Comparison of ENCODE assay signal across 21 cellular contexts in genomic region chr1:153939476-153939875, GRCh38. TPM values are rescaled to one million over a fixed set of nuclear protein-coding genes. Genes with fewer than 3 reads are reported as not detected.
DNase-seq lines count a peak whose midpoint lies in the region; ATAC-seq and TF ChIP-seq lines count a peak whose summit lies in the region.
"Had no signal": no experiment of that assay in that cellular context is flagged by ENCODE, and none has a peak within 500 bp of the region (broad histone marks: within the 10 kb centered on the region; RNA-seq: fewer than 3 reads in every experiment).

No MANE protein-coding gene starts in this region.

- peak overlapping the region; percentile 25 for H3K9ac ChIP-seq in neuronal stem cell (ENCODE audit: low read depth, low read length, poor library complexity)
- H3K9ac ChIP-seq: GM23248 had no signal

- no peak for ATAC-seq in upper lobe of right lung
- no peak for ATAC-seq in stimulated activated naive B cell treated with anti-CD40 and anti-IgM and Interleukin-4, amounts not matched to agents 10 μg/mL and 1 μg/mL and 100 μg/mL, for 72 hours (replicated peaks)
- ATAC-seq: GM12878 had no signal

- H3K4me1 ChIP-seq in neuronal stem cell (ENCODE audit: control insufficient read depth in 2 of 2, insufficient read depth in 1 of 2, low read depth in 1 of 2, low read length in 2 of 2) = no peaks in the 10 kb centered on the region
- peaks cover 9% of the 10 kb centered on the region for H3K4me1 ChIP-seq in upper lobe of right lung

- no peak for TF ChIP-seq CTCF in endothelial cell (IDR thresholded peaks at IDR 0.05; ENCODE audit: unreplicated experiment)
- TF ChIP-seq CTCF in upper lobe of right lung (IDR thresholded peaks at IDR 0.05) = no peak

- peaks cover 2% of the 10 kb centered on the region for H3K79me1 ChIP-seq in neuronal stem cell (ENCODE audit: low read depth, low read length)

- no peak overlapping the region for H3K4ac ChIP-seq in neuronal stem cell (ENCODE audit: low read length)

- no peak overlapping the region for H4K91ac ChIP-seq in neuronal stem cell (ENCODE audit: low read depth, low read length, poor library complexity)

- intact Hi-C loops in upper lobe of right lung (cut with DNase I) = no loop called here

- CTCF ChIA-PET in activated naive CD4-positive, alpha-beta T cell treated with anti-CD3 and anti-CD28 coated beads, Interleukin-2, amount 10 ng/mL, durations not matched to agents 7 days and 5 days (lab: Charles Lee) = interaction anchor here (1.1 to 1.3 kb wide), 2 partner anchors 15 to 17 kb away, joined by 3 read pairs; partner anchors contain the start of gene GATAD2B

- H3K18ac ChIP-seq in neuronal stem cell (ENCODE audit: low read length) = no peak overlapping the region

- peaks cover 33% of the 10 kb centered on the region for H3K4me1 Mint-ChIP-seq in activated naive CD4-positive, alpha-beta T cell treated with anti-CD3 and anti-CD28 coated beads, Interleukin-2, amount 10 ng/mL, durations not matched to agents 7 days and 5 days
- peaks cover 3% of the 10 kb centered on the region for H3K4me1 Mint-ChIP-seq in endothelial cell (ENCODE audit: unreplicated experiment)
- peaks cover 36 to 51% of the 10 kb centered on the region in 2 donors for H3K4me1 Mint-ChIP-seq in stimulated activated naive B cell treated with anti-CD40 and anti-IgM and Interleukin-4, amounts not matched to agents 10 μg/mL and 1 μg/mL and 100 μg/mL, for 72 hours

- H3K27ac ChIP-seq in neuronal stem cell (replicated peaks; ENCODE audit: low read length) (no peak overlapping the region), upper lobe of right lung (no peak overlapping the region)
- H3K27ac ChIP-seq: GM23248 had no signal

- H3K36me3 Mint-ChIP-seq in activated naive CD4-positive, alpha-beta T cell treated with anti-CD3 and anti-CD28 coated beads, Interleukin-2, amount 10 ng/mL, durations not matched to agents 7 days and 5 days = peaks cover 78% of the 10 kb centered on the region
- peaks cover 47% of the 10 kb centered on the region for H3K36me3 Mint-ChIP-seq in endothelial cell (ENCODE audit: low read depth, unreplicated experiment)
- peaks cover 67 to 81% of the 10 kb centered on the region in 2 donors for H3K36me3 Mint-ChIP-seq in stimulated activated naive B cell treated with anti-CD40 and anti-IgM and Interleukin-4, amounts not matched to agents 10 μg/mL and 1 μg/mL and 100 μg/mL, for 72 hours

- no peak overlapping the region for H4K8ac ChIP-seq in neuronal stem cell (ENCODE audit: low read depth, low read length)

- no peak overlapping the region for H2AK5ac ChIP-seq in neuronal stem cell (ENCODE audit: low read depth, low read length)

- H3K4me3 ChIP-seq in neuronal stem cell (ENCODE audit: low read length in 2 of 2) = no peak overlapping the region
- no peak overlapping the region for H3K4me3 ChIP-seq in upper lobe of right lung
- H3K4me3 ChIP-seq: GM12878, GM23248 had no signal

- H3K27me3 ChIP-seq in neuronal stem cell (ENCODE audit: control insufficient read depth in 3 of 3, insufficient read depth in 3 of 3, low read depth in 1 of 3, low read length in 3 of 3) (no peaks in the 10 kb centered on the region), upper lobe of right lung (no peaks in the 10 kb centered on the region)

- no peaks in the 10 kb centered on the region for H3K27me3 Mint-ChIP-seq in activated naive CD4-positive, alpha-beta T cell treated with anti-CD3 and anti-CD28 coated beads, Interleukin-2, amount 10 ng/mL, durations not matched to agents 7 days and 5 days
- peaks cover 7% of the 10 kb centered on the region for H3K27me3 Mint-ChIP-seq in endothelial cell (ENCODE audit: unreplicated experiment)
- no peaks in the 10 kb centered on the region for H3K27me3 Mint-ChIP-seq in stimulated activated naive B cell treated with anti-CD40 and anti-IgM and Interleukin-4, amounts not matched to agents 10 μg/mL and 1 μg/mL and 100 μg/mL, for 72 hours

- no CpG with 5 or more reads among the region's 12 CpGs for WGBS in neuronal stem cell (ENCODE audit: extremely low coverage in 2 of 2, insufficient read length in 2 of 2, insufficient replicate concordance in 1 of 2), 2 donors

- DNase-seq in activated naive CD4-positive, alpha-beta T cell treated with anti-CD3 and anti-CD28 coated beads, Interleukin-2, amount 10 ng/mL, durations not matched to agents 7 days and 5 days = peak; percentile 11
- DNase-seq in activated naive CD4-positive, alpha-beta T cell treated with anti-CD3 and anti-CD28 coated beads, Interleukin-2, amount 50 U/mL, for 16 hours = no peak
- DNase-seq in endothelial cell (ENCODE audit: low spot score) (no peak), neuronal stem cell (ENCODE audit: low spot score) (no peak), upper lobe of right lung (peak; percentile 54), midbrain (lab: John Stamatoyannopoulos, UW) (no peak)
- no peak for DNase-seq in stimulated activated CD4-positive, alpha-beta T cell treated with anti-CD3 and anti-CD28 coated beads, Interleukin-2, amount 100 ng/mL, for 24 hours
- DNase-seq in stimulated activated naive B cell treated with anti-CD40 and anti-IgM and Interleukin-4, amounts not matched to agents 10 μg/mL and 1 μg/mL and 100 μg/mL, for 72 hours = no peak
- DNase-seq: 8988T, EL, GM23248, HCEC 1CT, IMR-90, NCI-H1417, NCI-H187, NCI-H2107, NCI-H226, NCI-H524, NCI-H82, OCI-M1 had no signal

- H3K4me2 ChIP-seq in neuronal stem cell (ENCODE audit: insufficient read depth, low read length, poor library complexity, severe bottlenecking) = no peak overlapping the region

- H3K9me3 ChIP-seq in neuronal stem cell (replicated peaks in 1 of 2; ENCODE audit: control insufficient read depth in 2 of 2, insufficient read depth in 1 of 2, low read depth in 1 of 2, low read length in 2 of 2) (no peaks in the 10 kb centered on the region), upper lobe of right lung (no peaks in the 10 kb centered on the region)

- no peak overlapping the region for H3K4me3 Mint-ChIP-seq in activated naive CD4-positive, alpha-beta T cell treated with anti-CD3 and anti-CD28 coated beads, Interleukin-2, amount 10 ng/mL, durations not matched to agents 7 days and 5 days
- peak overlapping the region; percentile 25 for H3K4me3 Mint-ChIP-seq in endothelial cell (ENCODE audit: unreplicated experiment)
- no peak overlapping the region for H3K4me3 Mint-ChIP-seq in stimulated activated naive B cell treated with anti-CD40 and anti-IgM and Interleukin-4, amounts not matched to agents 10 μg/mL and 1 μg/mL and 100 μg/mL, for 72 hours

- H2AFZ ChIP-seq in neuronal stem cell (ENCODE audit: low read length) = no peak overlapping the region
- H2AFZ ChIP-seq: GM23248 had no signal

- H3K36me3 ChIP-seq in neuronal stem cell (replicated peaks in 1 of 2; ENCODE audit: control insufficient read depth in 2 of 2, insufficient read depth in 2 of 2, low read length in 2 of 2) (peaks cover 11 to 91% of the 10 kb centered on the region in 2 donors), upper lobe of right lung (peaks cover 87% of the 10 kb centered on the region)

- no peak overlapping the region for H2BK15ac ChIP-seq in neuronal stem cell (ENCODE audit: low read length)

- no peak overlapping the region for H2BK120ac ChIP-seq in neuronal stem cell (ENCODE audit: low read depth, low read length)

- H2BK5ac ChIP-seq in neuronal stem cell (ENCODE audit: low read length) = no peak overlapping the region

- no peaks in the 10 kb centered on the region for H3K9me3 Mint-ChIP-seq in activated naive CD4-positive, alpha-beta T cell treated with anti-CD3 and anti-CD28 coated beads, Interleukin-2, amount 10 ng/mL, durations not matched to agents 7 days and 5 days
- H3K9me3 Mint-ChIP-seq in endothelial cell (ENCODE audit: unreplicated experiment) = no peaks in the 10 kb centered on the region
- H3K9me3 Mint-ChIP-seq in stimulated activated naive B cell treated with anti-CD40 and anti-IgM and Interleukin-4, amounts not matched to agents 10 μg/mL and 1 μg/mL and 100 μg/mL, for 72 hours = no peaks in the 10 kb centered on the region

- no peak overlapping the region for H2BK12ac ChIP-seq in neuronal stem cell (ENCODE audit: low read length)

- H3K27ac Mint-ChIP-seq in activated naive CD4-positive, alpha-beta T cell treated with anti-CD3 and anti-CD28 coated beads, Interleukin-2, amount 10 ng/mL, durations not matched to agents 7 days and 5 days = no peak overlapping the region
- H3K27ac Mint-ChIP-seq in endothelial cell (ENCODE audit: unreplicated experiment) = no peak overlapping the region
- H3K27ac Mint-ChIP-seq in stimulated activated naive B cell treated with anti-CD40 and anti-IgM and Interleukin-4, amounts not matched to agents 10 μg/mL and 1 μg/mL and 100 μg/mL, for 72 hours = no peak overlapping the region

- H3K14ac ChIP-seq in neuronal stem cell (ENCODE audit: low read length) = no peak overlapping the region

- no peak overlapping the region for H3K23ac ChIP-seq in neuronal stem cell (ENCODE audit: low read depth, low read length, poor library complexity)

RNA-seq across cellular contexts. Expression of gene DENND4B, which starts 7.0 kb away (rescaled TPM):
- total RNA-seq in endothelial cell (ENCODE audit: unreplicated experiment) (53.1 TPM), upper lobe of right lung (83.7 TPM)
- 10.8 TPM for polyA plus RNA-seq in neuronal stem cell (2013, experiment 1 of 2)
- polyA plus RNA-seq in neuronal stem cell (2013, experiment 2 of 2) = 10.8 TPM

RNA-seq across cellular contexts. Expression of gene GATAD2B, which starts 16.7 kb away (rescaled TPM):
- total RNA-seq in endothelial cell (ENCODE audit: unreplicated experiment) (45.4 TPM), upper lobe of right lung (55.1 TPM)
- polyA plus RNA-seq in neuronal stem cell (2013, experiment 1 of 2) = 26.6 TPM
- polyA plus RNA-seq in neuronal stem cell (2013, experiment 2 of 2) = 27.7 TPM

RNA-seq across cellular contexts. Expression of gene CRTC2, which starts 18.9 kb away (rescaled TPM):
- total RNA-seq in endothelial cell (ENCODE audit: unreplicated experiment) (69.9 TPM), upper lobe of right lung (52.7 TPM)
- polyA plus RNA-seq in neuronal stem cell (2013, experiment 1 of 2) = 22.5 TPM
- 21.8 TPM for polyA plus RNA-seq in neuronal stem cell (2013, experiment 2 of 2)

RNA-seq across cellular contexts. Expression of gene SLC39A1, which starts 23.9 kb away (rescaled TPM):
- total RNA-seq in endothelial cell (ENCODE audit: unreplicated experiment) (136 TPM), upper lobe of right lung (120 TPM)
- 83.0 TPM for polyA plus RNA-seq in neuronal stem cell (2013, experiment 1 of 2)
- polyA plus RNA-seq in neuronal stem cell (2013, experiment 2 of 2) = 80.7 TPM

RNA-seq across cellular contexts. Expression of gene CREB3L4, which starts 28.2 kb away (rescaled TPM):
- total RNA-seq in endothelial cell (ENCODE audit: unreplicated experiment) = 13.2 TPM
- polyA plus RNA-seq in neuronal stem cell (2013, experiment 1 of 2) = 14.4 TPM
- polyA plus RNA-seq in neuronal stem cell (2013, experiment 2 of 2) = 14.5 TPM
- total RNA-seq in upper lobe of right lung = 10.5 TPM

Comparison
In these comparisons a context has a peak if more than half of its experiments do, and no peak if none do; other contexts are left out.
1. DNase-seq: peak in activated naive CD4-positive, alpha-beta T cell treated with anti-CD3 and anti-CD28 coated beads, Interleukin-2, amount 10 ng/mL, durations not matched to agents 7 days and 5 days (single experiment) and upper lobe of right lung (single experiment); none in activated naive CD4-positive, alpha-beta T cell treated with anti-CD3 and anti-CD28 coated beads, Interleukin-2, amount 50 U/mL, for 16 hours (single experiment), endothelial cell (single experiment), neuronal stem cell (single experiment), stimulated activated CD4-positive, alpha-beta T cell treated with anti-CD3 and anti-CD28 coated beads, Interleukin-2, amount 100 ng/mL, for 24 hours (0 of 2), midbrain (single experiment) and stimulated activated naive B cell treated with anti-CD40 and anti-IgM and Interleukin-4, amounts not matched to agents 10 μg/mL and 1 μg/mL and 100 μg/mL, for 72 hours (single experiment).